In the genomic region with DNA sequence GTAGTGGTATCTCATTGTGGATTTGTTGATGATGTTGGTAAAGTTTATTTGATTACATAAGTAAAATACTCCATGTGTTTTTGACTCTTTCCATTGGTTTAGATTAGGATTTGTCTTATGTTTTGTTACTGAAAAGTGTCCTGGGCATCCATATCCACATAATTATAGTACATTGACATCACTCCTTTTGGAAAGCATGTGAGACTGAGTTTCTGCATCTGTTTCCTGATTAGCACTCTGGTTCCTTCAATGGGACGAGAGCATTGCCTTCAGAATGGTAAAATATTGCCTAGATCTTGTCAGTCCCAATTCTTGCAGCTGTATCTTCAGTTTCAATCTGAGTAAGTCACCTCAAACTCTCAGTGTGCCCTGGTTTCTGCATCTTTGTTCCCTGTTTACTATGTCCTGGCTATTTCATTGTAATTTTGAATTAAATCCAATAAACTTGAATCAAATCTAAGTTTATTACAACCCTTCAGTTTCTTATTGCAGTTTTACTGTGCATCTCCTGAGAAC, we compare ENCODE assay signal across 18 cellular contexts.
DNase-seq lines count a peak whose midpoint lies in the region; ATAC-seq and TF ChIP-seq lines count a peak whose summit lies in the region.
"Had no signal": no experiment of that assay in that cellular context is flagged by ENCODE, and none has a peak within 500 bp of the region (broad histone marks: within the 10 kb centered on the region; RNA-seq: fewer than 3 reads in every experiment).

No MANE protein-coding gene starts in this region.

- H3K27ac ChIP-seq in OCI-LY3 (ENCODE audit: low read length): peak overlapping the region; percentile 93
- H3K27ac ChIP-seq: gastroesophageal sphincter, sigmoid colon had no signal

- no peaks in the 10 kb centered on the region for H3K36me3 Mint-ChIP-seq in activated CD8-positive, alpha-beta T cell treated with anti-CD3 and anti-CD28 coated beads for 36 hours (ENCODE audit: low read depth)
- H3K36me3 Mint-ChIP-seq: brain had no signal

- TF ChIP-seq CTCF in OCI-LY3 (IDR thresholded peaks at IDR 0.05; ENCODE audit: low read depth, low read length): no peak
- no peak for TF ChIP-seq CTCF in activated CD8-positive, alpha-beta T cell treated with anti-CD3 and anti-CD28 coated beads for 36 hours (IDR thresholded peaks at IDR 0.05)

- peak; percentile 78 for ATAC-seq in GM19023 (IDR thresholded peaks at IDR 0.05; ENCODE audit: unreplicated experiment)
- ATAC-seq in GM21576 (IDR thresholded peaks at IDR 0.05; ENCODE audit: unreplicated experiment): peak; percentile 92
- peak; percentile 90 for ATAC-seq in HG03064 (IDR thresholded peaks at IDR 0.05; ENCODE audit: low read depth, unreplicated experiment)
- no peak for ATAC-seq in activated CD8-positive, alpha-beta T cell treated with anti-CD3 and anti-CD28 coated beads for 36 hours
- ATAC-seq: activated T-helper 17 cell treated with anti-CD3 and anti-CD28 coated beads, Interleukin-2, amount 50 U/mL, for 72 hours; gastroesophageal sphincter; naive thymus-derived CD8-positive, alpha-beta T cell had no signal

- POLR2A ChIA-PET in activated CD8-positive, alpha-beta T cell treated with anti-CD3 and anti-CD28 coated beads for 36 hours (lab: Charles Lee): no interaction called here

- peak overlapping the region; percentile 9; the same call in 1 of the 2 replicates for H3K9ac ChIP-seq in OCI-LY3 (ENCODE audit: low read length)
- H3K9ac ChIP-seq: SK-N-SH had no signal

- H2AFZ ChIP-seq in OCI-LY3 (ENCODE audit: low read depth, low read length): no peak overlapping the region

- DNase-seq in head of caudate nucleus: no peak
- no peak for DNase-seq in NCI-H146 (lab: John Stamatoyannopoulos, UW)
- no peak for DNase-seq in activated CD8-positive, alpha-beta T cell treated with anti-CD3 and anti-CD28 coated beads for 36 hours
- no peak for DNase-seq in amygdala (lab: John Stamatoyannopoulos, UW)
- DNase-seq: CD4-positive, alpha-beta T cell; H7; kidney; naive thymus-derived CD8-positive, alpha-beta T cell; NCI-H1105 treated with DMSO at 0.1 percent for 48 hours; sigmoid colon; SK-N-SH had no signal

- peaks cover 3% of the 10 kb centered on the region for H3K27me3 Mint-ChIP-seq in activated CD8-positive, alpha-beta T cell treated with anti-CD3 and anti-CD28 coated beads for 36 hours
- H3K27me3 Mint-ChIP-seq: CD4-positive, alpha-beta T cell had no signal

- H3K9me3 ChIP-seq in OCI-LY3 (ENCODE audit: insufficient read depth, low read length): no peaks in the 10 kb centered on the region
- H3K9me3 ChIP-seq: gastroesophageal sphincter, sigmoid colon had no signal

- 0 out of 2 replicates have a peak overlapping the region, but pooled peaks have one; percentile 24 for H3K4me3 ChIP-seq in OCI-LY3 (ENCODE audit: low read length)
- H3K4me3 ChIP-seq: gastroesophageal sphincter, sigmoid colon had no signal

- no peaks in the 10 kb centered on the region for H3K9me3 Mint-ChIP-seq in activated CD8-positive, alpha-beta T cell treated with anti-CD3 and anti-CD28 coated beads for 36 hours
- H3K9me3 Mint-ChIP-seq: activated T-helper 17 cell treated with anti-CD3 and anti-CD28 coated beads, Interleukin-2, amount 50 U/mL, for 72 hours had no signal

- H3K36me3 ChIP-seq in OCI-LY3 (replicated peaks; ENCODE audit: low read depth, low read length): no peaks in the 10 kb centered on the region
- H3K36me3 ChIP-seq: gastroesophageal sphincter, sigmoid colon had no signal

- intact Hi-C loops in head of caudate nucleus (cut with DNase I): no loop called here
- intact Hi-C loops in activated CD8-positive, alpha-beta T cell treated with anti-CD3 and anti-CD28 coated beads for 36 hours (cut with micrococcal nuclease): no loop called here

- no peaks in the 10 kb centered on the region for H3K79me2 ChIP-seq in OCI-LY3 (ENCODE audit: low read length)

- H3K27me3 ChIP-seq in OCI-LY3 (ENCODE audit: low read depth, low read length): no peaks in the 10 kb centered on the region
- H3K27me3 ChIP-seq: gastroesophageal sphincter, sigmoid colon had no signal

- peak overlapping the region; percentile 70 for H3K4me2 ChIP-seq in OCI-LY3 (ENCODE audit: low read length)
- H3K4me2 ChIP-seq: SK-N-SH had no signal

- H3K27ac Mint-ChIP-seq in activated CD8-positive, alpha-beta T cell treated with anti-CD3 and anti-CD28 coated beads for 36 hours: no peak overlapping the region
- H3K27ac Mint-ChIP-seq: activated T-helper 17 cell treated with anti-CD3 and anti-CD28 coated beads, Interleukin-2, amount 50 U/mL, for 72 hours; brain; CD4-positive, alpha-beta T cell; naive thymus-derived CD8-positive, alpha-beta T cell had no signal

- CTCF ChIA-PET in activated CD8-positive, alpha-beta T cell treated with anti-CD3 and anti-CD28 coated beads for 36 hours (lab: Charles Lee): interaction anchor here (1.0 kb wide), 1 partner anchor 219 kb away, joined by 4 read pairs; no protein-coding TSS in a partner anchor

- H4K20me1 ChIP-seq in OCI-LY3 (ENCODE audit: insufficient read depth, low read length): no peaks in the 10 kb centered on the region

- no peak overlapping the region for H3K4me3 Mint-ChIP-seq in activated CD8-positive, alpha-beta T cell treated with anti-CD3 and anti-CD28 coated beads for 36 hours
- H3K4me3 Mint-ChIP-seq: activated T-helper 17 cell treated with anti-CD3 and anti-CD28 coated beads, Interleukin-2, amount 50 U/mL, for 72 hours; brain; CD4-positive, alpha-beta T cell; naive thymus-derived CD8-positive, alpha-beta T cell had no signal

- peaks cover 43% of the 10 kb centered on the region for H3K4me1 ChIP-seq in OCI-LY3 (ENCODE audit: low read length)
- H3K4me1 ChIP-seq: gastroesophageal sphincter, sigmoid colon had no signal

- no peaks in the 10 kb centered on the region for H3K4me1 Mint-ChIP-seq in activated CD8-positive, alpha-beta T cell treated with anti-CD3 and anti-CD28 coated beads for 36 hours (ENCODE audit: low read depth)
- H3K4me1 Mint-ChIP-seq: activated T-helper 17 cell treated with anti-CD3 and anti-CD28 coated beads, Interleukin-2, amount 50 U/mL, for 72 hours; brain had no signal
